In genomic region chr6:131627724-131628682, GRCh38 we compare ENCODE assay signal across 8 cellular contexts. TPM values are rescaled to one million over a fixed set of nuclear protein-coding genes. Genes with fewer than 3 reads are reported as not detected.
A peak's percentile ranks its signal among the peaks of the same experiment; 100 is the strongest.
DNase-seq lines count a peak whose midpoint lies in the region; ATAC-seq and TF ChIP-seq lines count a peak whose summit lies in the region.

Gene MED23 (minus strand): TSS chr6:131628242. CDS start chr6:131628049, 193 bp downstream.

- H3K27ac Mint-ChIP-seq in activated T-helper 2 cell treated with anti-CD3 and anti-CD28 coated beads, Interferon-gamma antibody, Interleukin-2, Interleukin-4, amounts not matched to agents 10 μg/mL and 5 μg/mL and 100 μg/mL, durations not matched to agents 14 hours and 24 hours and 36 hours, result peak within 1 kb of the TSS; percentile 90
- peak within 1 kb of the TSS; percentile 94 to 95 for H3K27ac Mint-ChIP-seq in natural killer cell

- peak within 1 kb of the TSS; percentile 87 for H3K27ac ChIP-seq in RWPE1

- H3K36me3 Mint-ChIP-seq in activated T-helper 2 cell treated with anti-CD3 and anti-CD28 coated beads, Interferon-gamma antibody, Interleukin-2, Interleukin-4, amounts not matched to agents 10 μg/mL and 5 μg/mL and 100 μg/mL, durations not matched to agents 14 hours and 24 hours and 36 hours (ENCODE audit: low read depth), result peaks cover 32% of the 10 kb centered on the region
- H3K36me3 Mint-ChIP-seq in natural killer cell, result peaks cover 6% of the 10 kb centered on the region

- H3K4me3 ChIP-seq in LNCaP clone FGC (ENCODE audit: low read depth, low read length), result peak within 1 kb of the TSS; percentile 94
- peak within 1 kb of the TSS; percentile 91 for H3K4me3 ChIP-seq in fibroblast of mammary gland (ENCODE audit: control insufficient read depth, low read depth, low read length)

- H3K4me3 Mint-ChIP-seq in activated T-helper 2 cell treated with anti-CD3 and anti-CD28 coated beads, Interferon-gamma antibody, Interleukin-2, Interleukin-4, amounts not matched to agents 10 μg/mL and 5 μg/mL and 100 μg/mL, durations not matched to agents 14 hours and 24 hours and 36 hours (ENCODE audit: low read depth), result peak within 1 kb of the TSS; percentile 97
- H3K4me3 Mint-ChIP-seq in natural killer cell, result peak within 1 kb of the TSS; percentile 100

- TF ChIP-seq CTCF in LNCaP clone FGC (IDR thresholded peaks at IDR 0.05; ENCODE audit: control insufficient read depth, extremely low read depth, insufficient read depth) (peak; percentile 100), RWPE1 (conservative IDR thresholded peaks at IDR 0.05; ENCODE audit: low read depth) (peak; percentile 97), fibroblast of mammary gland (conservative IDR thresholded peaks at IDR 0.05; ENCODE audit: control insufficient read depth, insufficient read depth, low read depth, low read length) (peak; percentile 94), natural killer cell (IDR thresholded peaks at IDR 0.05) (peak; percentile 84)

- POLR2A ChIA-PET in RWPE1 (lab: Yijun Ruan, JAX; ENCODE audit: low non-redundant PET), result no interaction called here

- peaks cover 21% of the 10 kb centered on the region for H3K4me1 Mint-ChIP-seq in activated T-helper 2 cell treated with anti-CD3 and anti-CD28 coated beads, Interferon-gamma antibody, Interleukin-2, Interleukin-4, amounts not matched to agents 10 μg/mL and 5 μg/mL and 100 μg/mL, durations not matched to agents 14 hours and 24 hours and 36 hours (ENCODE audit: low read depth)
- H3K4me1 Mint-ChIP-seq in natural killer cell, result peaks cover 25 to 34% of the 10 kb centered on the region in 2 donors

- CTCF ChIA-PET in RWPE1 (lab: Yijun Ruan, JAX), result interaction anchor here (0.5 to 1.3 kb wide), 18 partner anchors 9 to 878 kb away, joined by 3 to 6 read pairs (median 4); no protein-coding TSS in a partner anchor

- peak; percentile 91 to 97 (median 96) for ATAC-seq in natural killer cell

- DNase-seq in ELR (ENCODE audit: low read depth) (peak; percentile 94), H4 (ENCODE audit: low spot score) (peak; percentile 74), LNCaP clone FGC (ENCODE audit: low read depth) (peak; percentile 88), RWPE1 (ENCODE audit: low spot score) (peak; percentile 88), fibroblast of mammary gland (ENCODE audit: low read depth) (peak; percentile 91), natural killer cell (peak; percentile 92)
- peak; percentile 92 for DNase-seq in activated T-helper 2 cell treated with anti-CD3 and anti-CD28 coated beads, Interferon-gamma antibody, Interleukin-2, Interleukin-4, amounts not matched to agents 10 μg/mL and 5 μg/mL and 100 μg/mL, durations not matched to agents 14 hours and 24 hours and 36 hours (ENCODE audit: low spot score)
- DNase-seq in stimulated activated naive CD4-positive, alpha-beta T cell treated with Interleukin-2 at 50 U/mL for 16 hours (lab: John Stamatoyannopoulos, UW), result peak; percentile 92

- intact Hi-C loops in activated T-helper 2 cell treated with anti-CD3 and anti-CD28 coated beads, Interferon-gamma antibody, Interleukin-2, Interleukin-4, amounts not matched to agents 10 μg/mL and 5 μg/mL and 100 μg/mL, durations not matched to agents 14 hours and 24 hours and 36 hours (cut with micrococcal nuclease), result loop anchor here (1.0 to 5.0 kb wide), 8 partner anchors 15 to 1186 kb away; partner anchors contain the start of genes ENPP1 and RPS12
- intact Hi-C loops in natural killer cell (cut with micrococcal nuclease), result loop anchor here (1.0 to 10.0 kb wide), 2 partner anchors 433 to 743 kb away; no protein-coding TSS in a partner anchor

- no peaks in the 10 kb centered on the region for H3K9me3 Mint-ChIP-seq in activated T-helper 2 cell treated with anti-CD3 and anti-CD28 coated beads, Interferon-gamma antibody, Interleukin-2, Interleukin-4, amounts not matched to agents 10 μg/mL and 5 μg/mL and 100 μg/mL, durations not matched to agents 14 hours and 24 hours and 36 hours
- no peaks in the 10 kb centered on the region for H3K9me3 Mint-ChIP-seq in natural killer cell

- H3K27me3 Mint-ChIP-seq in activated T-helper 2 cell treated with anti-CD3 and anti-CD28 coated beads, Interferon-gamma antibody, Interleukin-2, Interleukin-4, amounts not matched to agents 10 μg/mL and 5 μg/mL and 100 μg/mL, durations not matched to agents 14 hours and 24 hours and 36 hours (ENCODE audit: low read depth), result no peaks in the 10 kb centered on the region
- no peaks in the 10 kb centered on the region for H3K27me3 Mint-ChIP-seq in natural killer cell (ENCODE audit: low read depth in 2 of 2)

RNA-seq across cellular contexts. Expression of gene MED23, which starts in this region (rescaled TPM):
- total RNA-seq in H4 (2014; rRNA removed; shearing (Covaris generic)), result 8.0 and 13.6 TPM in 2 replicates
- total RNA-seq in activated T-helper 2 cell treated with anti-CD3 and anti-CD28 coated beads, Interferon-gamma antibody, Interleukin-2, Interleukin-4, amounts not matched to agents 10 μg/mL and 5 μg/mL and 100 μg/mL, durations not matched to agents 14 hours and 24 hours and 36 hours, result 40.4 and 43.6 TPM in 2 replicates
- total RNA-seq in natural killer cell, result 10 to 100 TPM; 63.8 to 71.2 (median 67.4) TPM

Comparison
In these comparisons a context has a peak if more than half of its experiments do, and no peak if none do; other contexts are left out.
1. Peak in every context shown above with its lines: DNase-seq, ATAC-seq, H3K4me3 ChIP-seq and H3K27ac ChIP-seq.